8 cellular contexts compared by ENCODE assay signal in the genomic region with DNA sequence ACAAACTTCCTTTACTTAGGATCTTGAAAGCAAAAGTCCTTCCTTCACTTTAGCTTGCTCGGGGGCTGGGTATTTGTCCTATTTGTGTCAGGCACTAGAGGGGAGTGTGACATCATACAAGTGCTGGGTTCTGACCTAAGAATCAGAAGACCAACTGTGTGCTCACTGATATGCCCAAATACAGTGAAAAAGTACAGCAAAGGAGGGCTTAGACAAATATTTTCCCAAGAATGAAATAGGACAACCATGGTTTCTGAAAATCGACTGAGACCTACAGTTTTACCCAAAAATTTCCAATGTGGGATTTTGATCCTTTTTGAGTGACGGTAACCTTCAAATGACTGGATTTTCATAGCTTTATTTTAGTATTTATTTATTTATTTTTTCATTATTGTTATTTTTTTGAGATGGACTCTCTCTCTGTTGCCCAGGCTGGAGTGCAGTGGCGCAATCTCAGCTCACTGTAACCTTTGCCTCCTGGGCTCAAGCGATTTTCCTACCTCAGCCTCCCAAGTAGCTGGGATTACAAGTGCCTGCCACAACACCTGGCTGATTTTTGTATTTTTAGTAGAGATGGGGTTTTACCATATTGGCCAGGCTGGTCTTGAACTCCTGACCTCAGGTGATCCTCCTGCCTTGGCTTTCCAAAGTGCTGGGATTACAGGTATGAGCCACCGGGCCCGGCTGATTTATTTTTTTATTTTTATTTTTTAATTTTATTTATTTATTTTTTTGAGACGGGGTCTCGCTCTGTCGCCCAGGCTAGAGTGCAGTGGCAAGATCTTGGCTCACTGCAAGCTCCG. TPM values are rescaled to one million over a fixed set of nuclear protein-coding genes. Genes with fewer than 3 reads are reported as not detected.
DNase-seq lines count a peak whose midpoint lies in the region; ATAC-seq and TF ChIP-seq lines count a peak whose summit lies in the region.
"Not testable (repeated sequence)": the region's sequence is repeated elsewhere in the genome, so short reads cannot be mapped to it uniquely, and the experiment has no call there.

No MANE protein-coding gene starts in this region.

- CTCF ChIA-PET in PC-9 (lab: Charles Lee) = interaction anchor here (0.6 kb wide), 1 partner anchor 41 kb away, joined by 3 read pairs; no protein-coding TSS in a partner anchor

- H3F3A ChIP-seq in PC-9 (ENCODE audit: insufficient read depth, low read depth) = not testable (repeated sequence)

- TF ChIP-seq CTCF in HFF-Myc (IDR thresholded peaks at IDR 0.05; ENCODE audit: low read depth, low read length, missing control alignments) (peak; percentile 34), PC-9 (conservative IDR thresholded peaks at IDR 0.05) (0 out of 2 replicates have a peak, but pooled peaks have one; percentile 21), osteoblast (IDR thresholded peaks at IDR 0.05; ENCODE audit: extremely low read depth, low read depth, low read length) (peak; percentile 49)

- H3K36me3 Mint-ChIP-seq in CD4-positive, CD25-positive, alpha-beta regulatory T cell; activated T-helper 2 cell treated with anti-CD3 and anti-CD28 coated beads, Interferon-gamma antibody, Interleukin-2, Interleukin-4, amounts not matched to agents 10 μg/mL and 5 μg/mL and 100 μg/mL, durations not matched to agents 14 hours and 24 hours and 36 hours (ENCODE audit: low read depth): not testable (repeated sequence)

- H3K4me3 ChIP-seq in CD4-positive, CD25-positive, alpha-beta regulatory T cell (ENCODE audit: low read depth, low read length); HFF-Myc (replicated peaks; ENCODE audit: low read depth, low read length); PC-9; osteoblast (ENCODE audit: insufficient read depth, low read length): not testable (repeated sequence)

- not testable (repeated sequence) for H2AFZ ChIP-seq in PC-9
- H2AFZ ChIP-seq in osteoblast (ENCODE audit: low read length) = peak overlapping the region; percentile 2

- H3K4me3 Mint-ChIP-seq in CD4-positive, CD25-positive, alpha-beta regulatory T cell; activated T-helper 2 cell treated with anti-CD3 and anti-CD28 coated beads, Interferon-gamma antibody, Interleukin-2, Interleukin-4, amounts not matched to agents 10 μg/mL and 5 μg/mL and 100 μg/mL, durations not matched to agents 14 hours and 24 hours and 36 hours (ENCODE audit: low read depth): not testable (repeated sequence)

- not testable (repeated sequence) for H3K79me2 ChIP-seq in PC-9 (ENCODE audit: low read depth); osteoblast (ENCODE audit: insufficient read depth, low read length)

- peak in 2 of 3 donors; percentile 22 to 59 for DNase-seq in CD4-positive, CD25-positive, alpha-beta regulatory T cell
- not testable (repeated sequence) for DNase-seq in HFF-Myc (ENCODE audit: extremely low read depth, low read depth); PC-9; Right ventricle myocardium inferior (ENCODE audit: missing footprints); osteoblast (ENCODE audit: insufficient read length, low spot score, missing footprints)
- peak; percentile 16 for DNase-seq in HuH-7 (ENCODE audit: low spot score)
- DNase-seq in activated T-helper 2 cell treated with anti-CD3 and anti-CD28 coated beads, Interferon-gamma antibody, Interleukin-2, Interleukin-4, amounts not matched to agents 10 μg/mL and 5 μg/mL and 100 μg/mL, durations not matched to agents 14 hours and 24 hours and 36 hours (ENCODE audit: low spot score) = peak; percentile 31

- H3K27me3 Mint-ChIP-seq in CD4-positive, CD25-positive, alpha-beta regulatory T cell; activated T-helper 2 cell treated with anti-CD3 and anti-CD28 coated beads, Interferon-gamma antibody, Interleukin-2, Interleukin-4, amounts not matched to agents 10 μg/mL and 5 μg/mL and 100 μg/mL, durations not matched to agents 14 hours and 24 hours and 36 hours (ENCODE audit: low read depth): not testable (repeated sequence)

- intact Hi-C loops in PC-9 (cut with micrococcal nuclease; ENCODE audit: unreplicated experiment); Right ventricle myocardium inferior (cut with DNase I): not testable (repeated sequence)
- intact Hi-C loops in activated T-helper 2 cell treated with anti-CD3 and anti-CD28 coated beads, Interferon-gamma antibody, Interleukin-2, Interleukin-4, amounts not matched to agents 10 μg/mL and 5 μg/mL and 100 μg/mL, durations not matched to agents 14 hours and 24 hours and 36 hours (cut with micrococcal nuclease) = loop anchor here (1.0 to 2.0 kb wide), 2 partner anchors 125 to 136 kb away; no protein-coding TSS in a partner anchor

- H3K27ac Mint-ChIP-seq in CD4-positive, CD25-positive, alpha-beta regulatory T cell = not testable (repeated sequence)
- H3K27ac Mint-ChIP-seq in activated T-helper 2 cell treated with anti-CD3 and anti-CD28 coated beads, Interferon-gamma antibody, Interleukin-2, Interleukin-4, amounts not matched to agents 10 μg/mL and 5 μg/mL and 100 μg/mL, durations not matched to agents 14 hours and 24 hours and 36 hours = peak overlapping the region; percentile 28

- H3K9me2 ChIP-seq in PC-9 (ENCODE audit: insufficient read depth) = not testable (repeated sequence)

- ATAC-seq in CD4-positive, CD25-positive, alpha-beta regulatory T cell (ENCODE audit: low read depth in 2 of 2) = not testable (repeated sequence)
- ATAC-seq in GM18867 (IDR thresholded peaks at IDR 0.05; ENCODE audit: unreplicated experiment) = peak; percentile 68
- ATAC-seq in Right ventricle myocardium inferior = peak; percentile 63

- H3K9me3 Mint-ChIP-seq in CD4-positive, CD25-positive, alpha-beta regulatory T cell; activated T-helper 2 cell treated with anti-CD3 and anti-CD28 coated beads, Interferon-gamma antibody, Interleukin-2, Interleukin-4, amounts not matched to agents 10 μg/mL and 5 μg/mL and 100 μg/mL, durations not matched to agents 14 hours and 24 hours and 36 hours: not testable (repeated sequence)

- H3K4me2 ChIP-seq in PC-9; osteoblast (ENCODE audit: insufficient read depth, low read length): not testable (repeated sequence)

- peaks cover 10 to 24% (median 20%) of the 10 kb centered on the region in 4 donors for H3K4me1 Mint-ChIP-seq in CD4-positive, CD25-positive, alpha-beta regulatory T cell
- peaks cover 53% of the 10 kb centered on the region for H3K4me1 Mint-ChIP-seq in activated T-helper 2 cell treated with anti-CD3 and anti-CD28 coated beads, Interferon-gamma antibody, Interleukin-2, Interleukin-4, amounts not matched to agents 10 μg/mL and 5 μg/mL and 100 μg/mL, durations not matched to agents 14 hours and 24 hours and 36 hours (ENCODE audit: low read depth)

- H3K27ac ChIP-seq in CD4-positive, CD25-positive, alpha-beta regulatory T cell (ENCODE audit: insufficient read depth, low read length, poor library complexity, severe bottlenecking); PC-9; osteoblast (ENCODE audit: low read depth, low read length): not testable (repeated sequence)

- not testable (repeated sequence) for H3K36me3 ChIP-seq in CD4-positive, CD25-positive, alpha-beta regulatory T cell (ENCODE audit: control insufficient read depth, insufficient read depth, low read length); PC-9 (ENCODE audit: low read depth); osteoblast (ENCODE audit: insufficient read depth, low read length)

- not testable (repeated sequence) for H4K20me1 ChIP-seq in PC-9 (ENCODE audit: insufficient read depth); osteoblast (ENCODE audit: insufficient read depth, low read length)

- H3K9me3 ChIP-seq in CD4-positive, CD25-positive, alpha-beta regulatory T cell (ENCODE audit: control insufficient read depth in 2 of 2, low read length in 2 of 2); PC-9 (ENCODE audit: insufficient read depth, low read depth); osteoblast (ENCODE audit: low read depth, low read length): not testable (repeated sequence)

- not testable (repeated sequence) for H3K4me1 ChIP-seq in CD4-positive, CD25-positive, alpha-beta regulatory T cell (ENCODE audit: control insufficient read depth, insufficient read depth, low read length, poor library complexity, severe bottlenecking); PC-9 (replicated peaks; ENCODE audit: insufficient read depth)
- peaks cover 17% of the 10 kb centered on the region for H3K4me1 ChIP-seq in osteoblast (ENCODE audit: insufficient read depth, low read length)

- POLR2A ChIA-PET in PC-9 (lab: Charles Lee; ENCODE audit: unreplicated experiment) = interaction anchor here (0.6 kb wide), 2 partner anchors 29 to 62 kb away, joined by 3 to 4 read pairs; a partner anchor contains a TSS

- not testable (repeated sequence) for BruUV-seq in PC-9 (replicated peaks; lab: Mats Ljungman, UMichigan)

- H3K27me3 ChIP-seq in CD4-positive, CD25-positive, alpha-beta regulatory T cell (ENCODE audit: control insufficient read depth, insufficient read depth, low read length); PC-9 (ENCODE audit: insufficient read depth, low read depth); osteoblast (ENCODE audit: insufficient read depth, low read length): not testable (repeated sequence)

RNA-seq across cellular contexts. Expression of a gene that starts 1.8 kb away (rescaled TPM):
- total RNA-seq in CD4-positive, CD25-positive, alpha-beta regulatory T cell = 24.5 TPM
- 10 to 100 TPM; 21.1 to 26.2 (median 21.7) TPM for polyA plus RNA-seq in CD4-positive, CD25-positive, alpha-beta regulatory T cell
- total RNA-seq in PC-9 (2021) (36.4 and 43.9 TPM in 2 replicates), Right ventricle myocardium inferior (22.2 TPM), osteoblast (25.0 and 25.3 TPM in 2 replicates)
- 17.0 and 17.5 TPM in 2 replicates for total RNA-seq in activated T-helper 2 cell treated with anti-CD3 and anti-CD28 coated beads, Interferon-gamma antibody, Interleukin-2, Interleukin-4, amounts not matched to agents 10 μg/mL and 5 μg/mL and 100 μg/mL, durations not matched to agents 14 hours and 24 hours and 36 hours

RNA-seq across cellular contexts. Expression of a gene that starts 56.9 kb away (rescaled TPM):
- total RNA-seq in CD4-positive, CD25-positive, alpha-beta regulatory T cell = 126 TPM
- polyA plus RNA-seq in CD4-positive, CD25-positive, alpha-beta regulatory T cell = 10 to 100 TPM; 13.3 to 20.3 (median 16.3) TPM
- 65.8 and 72.0 TPM in 2 replicates for total RNA-seq in PC-9 (2021)
- 115 and 119 TPM in 2 replicates for total RNA-seq in activated T-helper 2 cell treated with anti-CD3 and anti-CD28 coated beads, Interferon-gamma antibody, Interleukin-2, Interleukin-4, amounts not matched to agents 10 μg/mL and 5 μg/mL and 100 μg/mL, durations not matched to agents 14 hours and 24 hours and 36 hours
- 21.7 TPM for total RNA-seq in Right ventricle myocardium inferior
- 11.5 and 13.4 TPM in 2 replicates for total RNA-seq in osteoblast
